ENCODE assay signal across 19 cellular contexts in the genomic region with DNA sequence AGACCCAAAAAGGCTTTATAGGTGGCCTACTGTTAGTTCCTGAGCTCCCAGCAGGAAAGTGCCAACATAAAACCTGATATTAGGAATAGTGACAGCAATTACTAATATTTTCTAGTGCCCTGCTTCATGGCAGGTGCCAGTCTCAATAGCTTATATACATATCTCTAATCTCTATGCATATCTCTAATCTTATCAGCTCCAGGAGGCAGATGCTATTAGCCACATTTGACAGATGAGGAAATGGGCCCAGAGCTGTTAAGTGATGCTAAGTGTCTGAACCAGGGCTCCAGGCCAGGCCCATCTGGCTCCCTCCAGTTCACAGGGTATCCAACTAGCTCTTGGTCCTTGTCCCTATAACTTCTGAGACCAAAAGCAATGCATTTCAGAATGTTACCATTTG.
"Had no signal": no experiment of that assay in that cellular context is flagged by ENCODE, and none has a peak within 500 bp of the region (broad histone marks: within the 10 kb centered on the region; RNA-seq: fewer than 3 reads in every experiment).

No MANE protein-coding gene starts in this region.

- H3K27ac ChIP-seq: HL-60, KMS-11, Peyer's patch, SJCRH30 had no signal

- H3K4me3 ChIP-seq: K562, Peyer's patch, SJCRH30 had no signal

- H3K9me3 ChIP-seq: Peyer's patch, SJCRH30 had no signal

- H3K27me3 ChIP-seq: Peyer's patch, SJCRH30 had no signal

- H3K4me1 ChIP-seq: Peyer's patch, SJCRH30 had no signal

- DNase-seq: Kasumi-1, MM.1S, NCI-H1092 treated with DMSO at 0.1 percent for 48 hours, NCI-H1436, NCI-H1694 treated with DMSO at 0.1 percent for 48 hours, NCI-H1930, NCI-H2081, NCI-H2107, NCI-H2227 treated with DMSO at 0.1 percent for 48 hours, NCI-H526, Peyer's patch, SHP77 treated with DMSO at 0.1 percent for 48 hours, SJCRH30, SW 1271, T-cell had no signal

- H3K36me3 ChIP-seq: Peyer's patch, SJCRH30 had no signal

- ATAC-seq: K562, Right ventricle myocardium inferior, T-cell had no signal

- H3K9ac ChIP-seq: KMS-11 had no signal

- H3K4me2 ChIP-seq: KMS-11 had no signal
